Comparison of ENCODE assay signal across 28 cellular contexts in genomic region chr7:127895360-127895759, GRCh38.
"Had no signal": no experiment of that assay in that cellular context is flagged by ENCODE, and none has a peak within 500 bp of the region (broad histone marks: within the 10 kb centered on the region; RNA-seq: fewer than 3 reads in every experiment).

No MANE protein-coding gene starts in this region.

- H3K4me1 ChIP-seq: testis, thyroid gland, vagina had no signal

- H3K4me3 Mint-ChIP-seq: immature natural killer cell; naive B cell; natural killer cell; nephron progenitor cell; neural progenitor cell; stimulated activated naive B cell treated with anti-CD40 and anti-IgM and Interleukin-4, amounts not matched to agents 10 μg/mL and 1 μg/mL and 100 μg/mL, for 72 hours had no signal

- H2AFZ ChIP-seq: neural progenitor cell had no signal

- H3K36me3 ChIP-seq: neural progenitor cell, neutrophil, ovary, right atrium auricular region, thyroid gland, transverse colon, upper lobe of left lung, vagina had no signal

- H3K9ac ChIP-seq: neural progenitor cell had no signal

- H3K9me3 Mint-ChIP-seq: immature natural killer cell; naive B cell; natural killer cell; nephron progenitor cell; stimulated activated naive B cell treated with anti-CD40 and anti-IgM and Interleukin-4, amounts not matched to agents 10 μg/mL and 1 μg/mL and 100 μg/mL, for 72 hours had no signal

- H3K27ac ChIP-seq: left ventricle myocardium inferior, neural progenitor cell, neutrophil, ovary, right atrium auricular region, skin epidermis, stomach, testis, thyroid gland, transverse colon, upper lobe of left lung, vagina had no signal

- H3K27me3 Mint-ChIP-seq: naive B cell; progenitor cell of endocrine pancreas; stimulated activated naive B cell treated with anti-CD40 and anti-IgM and Interleukin-4, amounts not matched to agents 10 μg/mL and 1 μg/mL and 100 μg/mL, for 72 hours had no signal

- H3K27me3 ChIP-seq: neural progenitor cell, neutrophil, ovary, right atrium auricular region, stomach, testis, thyroid gland, transverse colon, upper lobe of left lung, vagina had no signal

- DNase-seq: hippocampal formation; immature natural killer cell; kidney; left colon; left ventricle myocardium inferior; naive B cell; natural killer cell; nephron progenitor cell; ovary; stimulated activated CD4-positive, alpha-beta T cell treated with anti-CD3 and anti-CD28 coated beads, Interleukin-12 subunit alpha, Interleukin-12 subunit beta, amount 100 ng/mL, for 4 hours; stimulated activated CD4-positive, alpha-beta T cell treated with anti-CD3 and anti-CD28 coated beads, Interleukin-2, amount 100 ng/mL, for 24 hours; stimulated activated CD4-positive, alpha-beta T cell treated with anti-CD3 and anti-CD28 coated beads, Interleukin-4, amount 100 ng/mL, for 1 hour; stimulated activated naive B cell treated with anti-CD40 and anti-IgM and Interleukin-4, amounts not matched to agents 10 μg/mL and 1 μg/mL and 100 μg/mL, for 72 hours; stimulated activated naive CD8-positive, alpha-beta T cell treated with anti-CD3 and anti-CD28 coated beads, Interleukin-15, Interleukin-2, amounts not matched to agents 100 U/mL and 50 U/mL, for 24 hours; stomach; testis; thyroid gland; transverse colon; upper lobe of left lung had no signal

- ATAC-seq: left colon; natural killer cell; sciatic nerve; stimulated activated naive B cell treated with anti-CD40 and anti-IgM and Interleukin-4, amounts not matched to agents 10 μg/mL and 1 μg/mL and 100 μg/mL, for 72 hours had no signal

- H3K4me3 ChIP-seq: left ventricle myocardium inferior, lung, neural progenitor cell, ovary, right atrium auricular region, skin epidermis, stomach, testis, thyroid gland, transverse colon, upper lobe of left lung, vagina had no signal

- H3K4me2 ChIP-seq: neural progenitor cell had no signal

- H3K27ac Mint-ChIP-seq: immature natural killer cell; naive B cell; natural killer cell; nephron progenitor cell; neural progenitor cell; progenitor cell of endocrine pancreas; stimulated activated naive B cell treated with anti-CD40 and anti-IgM and Interleukin-4, amounts not matched to agents 10 μg/mL and 1 μg/mL and 100 μg/mL, for 72 hours had no signal

- FAIRE-seq: islet of Langerhans, kidney had no signal

- H3K9me3 ChIP-seq: left ventricle myocardium inferior, neutrophil, ovary, right atrium auricular region, stomach, testis, thyroid gland, transverse colon, upper lobe of left lung, vagina had no signal
